1 cellular context compared by ENCODE assay signal in the genomic region with DNA sequence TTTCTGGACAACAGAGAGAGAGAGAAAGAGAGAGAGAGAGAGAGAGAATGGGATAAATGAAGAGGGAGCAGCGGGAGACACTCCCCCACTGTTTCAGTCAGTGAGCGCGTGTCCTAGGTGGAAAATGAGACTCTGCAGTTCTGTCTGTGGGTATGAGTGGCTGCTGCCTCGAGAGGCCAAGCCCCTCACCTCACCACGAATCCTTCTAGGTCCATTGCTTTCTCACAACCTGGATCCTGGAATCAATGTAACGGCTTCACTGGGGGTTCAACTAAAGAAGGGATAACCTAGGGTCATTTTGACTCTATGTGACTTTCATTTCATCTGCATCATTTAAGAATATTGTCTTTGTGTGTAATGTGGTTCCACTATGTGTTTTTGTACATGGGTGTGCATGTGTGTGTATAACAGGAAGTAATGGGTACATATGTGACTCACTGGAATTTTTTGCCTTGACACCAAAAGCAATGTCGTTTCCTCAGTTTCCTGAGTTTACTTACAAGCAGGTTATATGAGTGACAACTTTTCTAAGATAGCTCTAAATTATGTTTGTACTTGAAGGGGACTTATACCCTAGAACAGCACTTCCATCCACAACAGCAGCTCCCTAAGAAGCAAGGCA.
TF ChIP-seq lines count a peak whose summit lies in the region.

No MANE protein-coding gene starts in this region.

TF ChIP-seq in IMR-90, 13 proteins besides CTCF, POLR2A, EP300 and RAD21:
- no peak for TF ChIP-seq CHD1 (IDR thresholded peaks at IDR 0.05; ENCODE audit: low read depth, low read length)
- TF ChIP-seq, protein P1, sequence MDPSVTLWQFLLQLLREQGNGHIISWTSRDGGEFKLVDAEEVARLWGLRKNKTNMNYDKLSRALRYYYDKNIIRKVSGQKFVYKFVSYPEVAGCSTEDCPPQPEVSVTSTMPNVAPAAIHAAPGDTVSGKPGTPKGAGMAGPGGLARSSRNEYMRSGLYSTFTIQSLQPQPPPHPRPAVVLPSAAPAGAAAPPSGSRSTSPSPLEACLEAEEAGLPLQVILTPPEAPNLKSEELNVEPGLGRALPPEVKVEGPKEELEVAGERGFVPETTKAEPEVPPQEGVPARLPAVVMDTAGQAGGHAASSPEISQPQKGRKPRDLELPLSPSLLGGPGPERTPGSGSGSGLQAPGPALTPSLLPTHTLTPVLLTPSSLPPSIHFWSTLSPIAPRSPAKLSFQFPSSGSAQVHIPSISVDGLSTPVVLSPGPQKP (IDR thresholded peaks at IDR 0.05; ENCODE audit: borderline replicate concordance, low read depth, low read length) = no peak
- TF ChIP-seq MXI1 (IDR thresholded peaks at IDR 0.05; ENCODE audit: borderline replicate concordance, low read depth, low read length) = no peak
- no peak for TF ChIP-seq CEBPB (IDR thresholded peaks at IDR 0.05; ENCODE audit: low read depth, low read length)
- TF ChIP-seq FOS (IDR thresholded peaks at IDR 0.05; ENCODE audit: low read depth, low read length) = no peak
- no peak for TF ChIP-seq RCOR1 (IDR thresholded peaks at IDR 0.05; ENCODE audit: insufficient replicate concordance, low read length)
- no peak for TF ChIP-seq BHLHE40 (IDR thresholded peaks at IDR 0.05; ENCODE audit: low read depth, low read length)
- TF ChIP-seq MAZ (IDR thresholded peaks at IDR 0.05; ENCODE audit: borderline replicate concordance, low read depth, low read length) = no peak
- TF ChIP-seq, protein P2, sequence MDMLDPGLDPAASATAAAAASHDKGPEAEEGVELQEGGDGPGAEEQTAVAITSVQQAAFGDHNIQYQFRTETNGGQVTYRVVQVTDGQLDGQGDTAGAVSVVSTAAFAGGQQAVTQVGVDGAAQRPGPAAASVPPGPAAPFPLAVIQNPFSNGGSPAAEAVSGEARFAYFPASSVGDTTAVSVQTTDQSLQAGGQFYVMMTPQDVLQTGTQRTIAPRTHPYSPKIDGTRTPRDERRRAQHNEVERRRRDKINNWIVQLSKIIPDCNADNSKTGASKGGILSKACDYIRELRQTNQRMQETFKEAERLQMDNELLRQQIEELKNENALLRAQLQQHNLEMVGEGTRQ (IDR thresholded peaks at IDR 0.05; ENCODE audit: low read depth, low read length) = no peak
